8 cellular contexts compared by ENCODE assay signal in the genomic region with DNA sequence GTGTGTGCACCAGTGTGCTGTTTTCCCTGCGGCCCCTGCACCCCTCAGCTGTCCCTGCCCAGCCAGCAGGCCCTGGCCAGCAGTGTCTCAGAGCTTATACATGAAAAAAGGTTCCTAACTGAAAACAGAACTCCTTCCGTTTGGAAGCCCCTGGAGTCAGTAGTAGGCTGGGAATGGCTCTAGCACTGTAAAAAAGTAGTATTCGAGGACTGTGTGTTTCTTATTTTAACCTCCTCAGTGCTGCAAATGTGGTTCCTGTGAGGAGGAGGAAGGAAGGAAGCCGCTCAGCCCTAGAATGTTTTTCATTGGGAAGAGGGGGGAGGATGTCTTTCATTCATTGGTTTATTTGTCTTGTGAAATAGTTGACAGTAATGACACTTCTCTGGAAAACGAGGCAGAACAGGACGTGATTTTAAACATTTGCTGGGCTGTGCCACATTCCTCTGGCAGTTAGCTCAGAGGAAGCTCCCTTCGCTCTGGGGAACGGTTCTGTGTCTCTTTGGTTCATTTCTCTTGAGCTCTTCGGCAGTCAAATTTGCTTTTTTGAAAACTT.
A peak's percentile ranks its signal among the peaks of the same experiment; 100 is the strongest.
DNase-seq lines count a peak whose midpoint lies in the region; ATAC-seq and TF ChIP-seq lines count a peak whose summit lies in the region.

No MANE protein-coding gene starts in this region.

- ATAC-seq in T-cell (replicated peaks in 1 of 4) (no peak), mucosa of descending colon (peak; percentile 8), aorta (ENCODE audit: low FRiP score) (peak; percentile 24), GM19397 (IDR thresholded peaks at IDR 0.05; ENCODE audit: unreplicated experiment) (no peak)

- no peaks in the 10 kb centered on the region for H3K27me3 Mint-ChIP-seq in T-cell

- intact Hi-C loops in mucosa of descending colon (cut with DNase I, micrococcal nuclease) (no loop called here), aorta (cut with DNase I) (no loop called here)

- WGBS in aorta, 2 donors, result 7 to 14% methylated on average over 9 of the region's 9 CpGs

- H3K4me1 ChIP-seq in mucosa of descending colon (ENCODE audit: low read depth) (peaks cover 28% of the 10 kb centered on the region), aorta (ENCODE audit: control insufficient read depth in 1 of 2, insufficient read depth in 2 of 2, low read length in 2 of 2) (peaks cover 2% of the 10 kb centered on the region in 2 donors)

- no peaks in the 10 kb centered on the region for H3K27me3 ChIP-seq in H7 (ENCODE audit: control insufficient read depth, insufficient read depth, low read length)
- H3K27me3 ChIP-seq in aorta (ENCODE audit: control insufficient read depth in 1 of 2, insufficient read depth in 2 of 2, low read length in 1 of 2), result no peaks in the 10 kb centered on the region

- TF ChIP-seq CTCF in mucosa of descending colon (IDR thresholded peaks at IDR 0.05), result no peak

- CTCF ChIA-PET in T-cell (lab: Charles Lee), result interaction anchor here (0.6 to 3.2 kb wide), 18 partner anchors 9 to 150 kb away, joined by 3 to 23 read pairs (median 4); no protein-coding TSS in a partner anchor

- peak overlapping the region; percentile 91 for H3K4me3 ChIP-seq in H7 (ENCODE audit: insufficient read depth, low read depth, low read length)
- H3K4me3 ChIP-seq in mucosa of descending colon, result peak overlapping the region; percentile 57
- H3K4me3 ChIP-seq in aorta (ENCODE audit: low read length in 2 of 2), result peak overlapping the region in 1 of 2 donors; percentile 14

- H3K4me3 Mint-ChIP-seq in T-cell, result peak overlapping the region; percentile 93 to 98 (median 95)

- peaks cover 51 to 73% (median 60%) of the 10 kb centered on the region in 3 donors for H3K4me1 Mint-ChIP-seq in T-cell

- peak overlapping the region in 1 of 2 donors; percentile 6 for H3K27ac ChIP-seq in aorta (ENCODE audit: low read depth in 1 of 2, low read length in 2 of 2)

- no peaks in the 10 kb centered on the region for H3K9me3 Mint-ChIP-seq in T-cell

- no peaks in the 10 kb centered on the region; the same call in 1 of the 2 replicates for H3K36me3 ChIP-seq in H7 (replicated peaks; ENCODE audit: control insufficient read depth, insufficient read depth, low read length)
- H3K36me3 ChIP-seq in mucosa of descending colon (ENCODE audit: low read depth), result no peaks in the 10 kb centered on the region
- no peaks in the 10 kb centered on the region for H3K36me3 ChIP-seq in aorta (ENCODE audit: control insufficient read depth in 1 of 2, insufficient read depth in 2 of 2, low read length in 1 of 2)

- peak; percentile 76 for DNase-seq in Ammon's horn (ENCODE audit: low spot score)
- peak; percentile 46 for DNase-seq in H7
- DNase-seq in T-cell, result no peak
- DNase-seq in epidermal melanocyte (ENCODE audit: insufficient read length, low spot score), result peak; percentile 65
- DNase-seq in mucosa of descending colon, result no peak
- no peak for DNase-seq in aorta
- no peak for DNase-seq in HUDEP-2 (lab: John Stamatoyannopoulos, UW; ENCODE audit: unreplicated experiment in 76 of 76)

- H3K27ac Mint-ChIP-seq in T-cell, result peak overlapping the region; percentile 91

- peaks cover 9% of the 10 kb centered on the region for H3K36me3 Mint-ChIP-seq in T-cell

- no peaks in the 10 kb centered on the region for H3K9me3 ChIP-seq in mucosa of descending colon
- no peaks in the 10 kb centered on the region for H3K9me3 ChIP-seq in aorta (ENCODE audit: control insufficient read depth, low read length)

- POLR2A ChIA-PET in T-cell (lab: Charles Lee), result interaction anchor here (0.6 to 3.3 kb wide), 13 partner anchors 9 to 72 kb away, joined by 3 to 90 read pairs (median 4); no protein-coding TSS in a partner anchor

Comparison
In these comparisons a context has a peak if more than half of its experiments do, and no peak if none do; other contexts are left out.
1. DNase-seq: peak in Ammon's horn (single experiment), H7 (single experiment) and epidermal melanocyte (single experiment); none in T-cell (0 of 34), mucosa of descending colon (0 of 3), aorta (0 of 2) and HUDEP-2 (0 of 76).
2. ATAC-seq: peak in mucosa of descending colon (single experiment) and aorta (single experiment); none in T-cell (0 of 4) and GM19397 (single experiment).